ENCODE assay signal across 12 cellular contexts in the genomic region with DNA sequence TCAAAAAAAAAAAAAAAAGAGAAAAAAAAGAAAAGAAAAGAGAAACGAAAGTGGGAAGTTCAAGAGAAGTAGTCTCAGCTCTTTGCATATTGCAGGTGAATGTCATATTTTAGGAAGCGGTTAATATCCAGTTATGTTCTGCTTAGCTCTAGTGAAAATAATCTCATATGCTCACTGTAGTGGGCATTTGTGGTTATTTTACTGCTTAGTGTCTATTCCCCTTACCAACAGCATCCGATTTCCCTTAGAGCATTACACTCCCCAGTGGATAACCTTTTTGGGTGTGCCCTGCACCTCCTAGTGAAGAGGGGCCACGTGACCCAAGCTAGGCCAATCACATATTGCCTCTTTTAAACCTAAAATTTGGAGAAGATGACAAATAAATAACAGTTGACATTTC.
DNase-seq lines count a peak whose midpoint lies in the region; ATAC-seq and TF ChIP-seq lines count a peak whose summit lies in the region.
"Had no signal": no experiment of that assay in that cellular context is flagged by ENCODE, and none has a peak within 500 bp of the region (broad histone marks: within the 10 kb centered on the region; RNA-seq: fewer than 3 reads in every experiment).

No MANE protein-coding gene starts in this region.

- H3K4me3 Mint-ChIP-seq in activated B cell treated with CpG ODN at 0.5 μM for 24 hours: peak overlapping the region; percentile 50
- no peak overlapping the region for H3K4me3 Mint-ChIP-seq in activated CD8-positive, alpha-beta memory T cell treated with anti-CD3 and anti-CD28 coated beads, Interleukin-2, amount 10 ng/mL, durations not matched to agents 7 days and 5 days
- H3K4me3 Mint-ChIP-seq: activated naive CD4-positive, alpha-beta T cell treated with anti-CD3 and anti-CD28 coated beads, Interleukin-2, amount 10 ng/mL, durations not matched to agents 7 days and 5 days had no signal

- no peaks in the 10 kb centered on the region for H3K27me3 Mint-ChIP-seq in activated B cell treated with CpG ODN at 0.5 μM for 24 hours
- peaks cover 13% of the 10 kb centered on the region for H3K27me3 Mint-ChIP-seq in activated CD8-positive, alpha-beta memory T cell treated with anti-CD3 and anti-CD28 coated beads, Interleukin-2, amount 10 ng/mL, durations not matched to agents 7 days and 5 days
- H3K27me3 Mint-ChIP-seq: activated naive CD4-positive, alpha-beta T cell treated with anti-CD3 and anti-CD28 coated beads, Interleukin-2, amount 10 ng/mL, durations not matched to agents 7 days and 5 days had no signal

- intact Hi-C loops in activated B cell treated with CpG ODN at 0.5 μM for 24 hours (cut with micrococcal nuclease): loop anchor here (1.0 to 2.0 kb wide), 4 partner anchors 9 to 93 kb away; no protein-coding TSS in a partner anchor
- intact Hi-C loops in A673 (cut with micrococcal nuclease; ENCODE audit: unreplicated experiment): no loop called here

- POLR2A ChIA-PET in activated B cell treated with CpG ODN at 0.5 μM for 24 hours (lab: Charles Lee) (interaction anchor here (0.6 to 6.6 kb wide), 16 partner anchors 9 to 1047 kb away, joined by 3 to 81 read pairs (median 6); a partner anchor contains a TSS), A673 (lab: Charles Lee; ENCODE audit: low non-redundant PET) (no interaction called here)

- peaks cover 73% of the 10 kb centered on the region for H3K4me1 Mint-ChIP-seq in activated B cell treated with CpG ODN at 0.5 μM for 24 hours
- peaks cover 4% of the 10 kb centered on the region for H3K4me1 Mint-ChIP-seq in activated CD8-positive, alpha-beta memory T cell treated with anti-CD3 and anti-CD28 coated beads, Interleukin-2, amount 10 ng/mL, durations not matched to agents 7 days and 5 days

- H3K9me3 Mint-ChIP-seq in activated B cell treated with CpG ODN at 0.5 μM for 24 hours: peaks cover 8% of the 10 kb centered on the region
- no peaks in the 10 kb centered on the region for H3K9me3 Mint-ChIP-seq in activated CD8-positive, alpha-beta memory T cell treated with anti-CD3 and anti-CD28 coated beads, Interleukin-2, amount 10 ng/mL, durations not matched to agents 7 days and 5 days (ENCODE audit: low read depth)

- no peaks in the 10 kb centered on the region for H3K36me3 Mint-ChIP-seq in activated B cell treated with CpG ODN at 0.5 μM for 24 hours (ENCODE audit: low read depth)
- no peaks in the 10 kb centered on the region for H3K36me3 Mint-ChIP-seq in activated CD8-positive, alpha-beta memory T cell treated with anti-CD3 and anti-CD28 coated beads, Interleukin-2, amount 10 ng/mL, durations not matched to agents 7 days and 5 days
- H3K36me3 Mint-ChIP-seq: activated naive CD4-positive, alpha-beta T cell treated with anti-CD3 and anti-CD28 coated beads, Interleukin-2, amount 10 ng/mL, durations not matched to agents 7 days and 5 days had no signal

- CTCF ChIA-PET in activated B cell treated with CpG ODN at 0.5 μM for 24 hours (lab: Charles Lee) (interaction anchor here (0.9 to 1.6 kb wide), 3 partner anchors 10 to 46 kb away, joined by 4 to 6 read pairs (median 4); no protein-coding TSS in a partner anchor), A673 (lab: Charles Lee) (no interaction called here)
- CTCF ChIA-PET in activated CD8-positive, alpha-beta memory T cell treated with anti-CD3 and anti-CD28 coated beads, Interleukin-2, amount 10 ng/mL, durations not matched to agents 7 days and 5 days (lab: Charles Lee): no interaction called here

- BruUV-seq in A673 (replicated peaks; lab: Mats Ljungman, UMichigan): no TSS peak

- no peaks in the 10 kb centered on the region for H3K36me3 ChIP-seq in A673 (ENCODE audit: insufficient read depth, low read length, poor library complexity, severe bottlenecking)

- TF ChIP-seq CTCF in activated B cell treated with CpG ODN at 0.5 μM for 24 hours (IDR thresholded peaks at IDR 0.05) (no peak), A673 (conservative IDR thresholded peaks at IDR 0.05; ENCODE audit: low read depth, low read length) (no peak)

- H3K27ac Mint-ChIP-seq in activated B cell treated with CpG ODN at 0.5 μM for 24 hours: peak overlapping the region; percentile 81
- H3K27ac Mint-ChIP-seq in activated CD8-positive, alpha-beta memory T cell treated with anti-CD3 and anti-CD28 coated beads, Interleukin-2, amount 10 ng/mL, durations not matched to agents 7 days and 5 days: no peak overlapping the region
- H3K27ac Mint-ChIP-seq: activated naive CD4-positive, alpha-beta T cell treated with anti-CD3 and anti-CD28 coated beads, Interleukin-2, amount 10 ng/mL, durations not matched to agents 7 days and 5 days had no signal

- H3K4me3 ChIP-seq in A673 (ENCODE audit: low read depth, low read length, poor library complexity, severe bottlenecking): no peak overlapping the region
- H3K4me3 ChIP-seq: skin epidermis had no signal

- H3K4me1 ChIP-seq in A673 (ENCODE audit: insufficient read depth, low read length, poor library complexity, severe bottlenecking): no peaks in the 10 kb centered on the region

- no peak overlapping the region for H3K27ac ChIP-seq in A673 (ENCODE audit: low read depth, low read length, poor library complexity, severe bottlenecking)
- H3K27ac ChIP-seq: skin epidermis had no signal

- H3K27me3 ChIP-seq in A673 (replicated peaks; ENCODE audit: insufficient read depth, low read depth, low read length, poor library complexity): no peaks in the 10 kb centered on the region

- no peak for DNase-seq in activated B cell treated with CpG ODN at 0.5 μM for 24 hours
- no peak for DNase-seq in A673 (ENCODE audit: low spot score)
- DNase-seq in activated CD8-positive, alpha-beta memory T cell treated with anti-CD3 and anti-CD28 coated beads, Interleukin-2, amount 10 ng/mL, durations not matched to agents 7 days and 5 days: no peak
- no peak for DNase-seq in H4 (ENCODE audit: low spot score)
- no peak for DNase-seq in activated CD4-positive, alpha-beta T cell treated with anti-CD3 and anti-CD28 coated beads, Interleukin-2, amount 50 U/mL, for 4 hours
- DNase-seq: activated CD4-positive, alpha-beta T cell treated with anti-CD3 and anti-CD28 coated beads for 1 hour; activated naive CD4-positive, alpha-beta T cell treated with anti-CD3 and anti-CD28 coated beads, Interleukin-2, amount 10 ng/mL, durations not matched to agents 7 days and 5 days; Calu3 had no signal

- ATAC-seq in GM18868 (IDR thresholded peaks at IDR 0.05; ENCODE audit: unreplicated experiment) (peak; percentile 87), GM21723 (IDR thresholded peaks at IDR 0.05; ENCODE audit: unreplicated experiment) (peak; percentile 94), HG03280 (IDR thresholded peaks at IDR 0.05; ENCODE audit: unreplicated experiment) (peak; percentile 81), activated B cell treated with CpG ODN at 0.5 μM for 24 hours (ENCODE audit: low read depth) (peak; percentile 90)
- ATAC-seq in activated CD8-positive, alpha-beta memory T cell treated with anti-CD3 and anti-CD28 coated beads, Interleukin-2, amount 10 ng/mL, durations not matched to agents 7 days and 5 days: no peak

- H3K9me3 ChIP-seq in A673 (ENCODE audit: low read depth, low read length, poor library complexity, severe bottlenecking): peaks cover 4% of the 10 kb centered on the region
